In genomic region chr20:33812673-33813462, GRCh38 we compare ENCODE assay signal across 8 cellular contexts. TPM values are rescaled to one million over a fixed set of nuclear protein-coding genes. Genes with fewer than 3 reads are reported as not detected.
DNase-seq lines count a peak whose midpoint lies in the region; TF ChIP-seq lines count a peak whose summit lies in the region.

No MANE protein-coding gene starts in this region.

- DNase-seq in activated naive CD4-positive, alpha-beta T cell (lab: John Stamatoyannopoulos, UW), result no peak
- no peak for DNase-seq in T-helper 2 cell treated with Interferon-gamma antibody and Interleukin-4, amounts not matched to agents 5 μg/mL and 100 μg/mL, for 36 hours (ENCODE audit: low spot score)
- DNase-seq in foreskin fibroblast, result peak in 1 of 2 donors; percentile 36
- DNase-seq in renal cortical epithelial cell (ENCODE audit: low read depth), result peak; percentile 28
- DNase-seq in LoVo (ENCODE audit: low spot score), result no peak
- DNase-seq in 8988T, result no peak
- no peak for DNase-seq in kidney glomerular epithelial cell (lab: John Stamatoyannopoulos, UW)

- H3K36me3 Mint-ChIP-seq in activated naive CD4-positive, alpha-beta T cell treated with anti-CD3 and anti-CD28 coated beads, Interleukin-2, amount 50 U/mL, for 24 hours, result peaks cover 13% of the 10 kb centered on the region
- H3K36me3 Mint-ChIP-seq in T-helper 2 cell treated with Interferon-gamma antibody and Interleukin-4, amounts not matched to agents 5 μg/mL and 100 μg/mL, for 36 hours (ENCODE audit: low read depth), result peaks cover 26% of the 10 kb centered on the region

- H3K27me3 Mint-ChIP-seq in activated naive CD4-positive, alpha-beta T cell treated with anti-CD3 and anti-CD28 coated beads, Interleukin-2, amount 50 U/mL, for 24 hours, result no peaks in the 10 kb centered on the region
- H3K27me3 Mint-ChIP-seq in T-helper 2 cell treated with Interferon-gamma antibody and Interleukin-4, amounts not matched to agents 5 μg/mL and 100 μg/mL, for 36 hours (ENCODE audit: low read depth), result no peaks in the 10 kb centered on the region

- TF ChIP-seq CTCF in foreskin fibroblast (IDR thresholded peaks at IDR 0.05; ENCODE audit: low read depth, low read length), result no peak

- peak overlapping the region; percentile 100 for H3K4me3 Mint-ChIP-seq in activated naive CD4-positive, alpha-beta T cell treated with anti-CD3 and anti-CD28 coated beads, Interleukin-2, amount 50 U/mL, for 24 hours
- peak overlapping the region; percentile 90 for H3K4me3 Mint-ChIP-seq in T-helper 2 cell treated with Interferon-gamma antibody and Interleukin-4, amounts not matched to agents 5 μg/mL and 100 μg/mL, for 36 hours

- peaks cover 62% of the 10 kb centered on the region for H3K4me1 Mint-ChIP-seq in activated naive CD4-positive, alpha-beta T cell treated with anti-CD3 and anti-CD28 coated beads, Interleukin-2, amount 50 U/mL, for 24 hours
- peaks cover 38% of the 10 kb centered on the region for H3K4me1 Mint-ChIP-seq in T-helper 2 cell treated with Interferon-gamma antibody and Interleukin-4, amounts not matched to agents 5 μg/mL and 100 μg/mL, for 36 hours (ENCODE audit: low read depth)

- H3K27ac Mint-ChIP-seq in activated naive CD4-positive, alpha-beta T cell treated with anti-CD3 and anti-CD28 coated beads, Interleukin-2, amount 50 U/mL, for 24 hours, result peak overlapping the region; percentile 94
- H3K27ac Mint-ChIP-seq in T-helper 2 cell treated with Interferon-gamma antibody and Interleukin-4, amounts not matched to agents 5 μg/mL and 100 μg/mL, for 36 hours, result peak overlapping the region; percentile 99

- peak overlapping the region; percentile 68 to 89 for H3K4me3 ChIP-seq in foreskin fibroblast (ENCODE audit: low read depth in 1 of 2, low read length in 2 of 2)

- H3K9me3 Mint-ChIP-seq in activated naive CD4-positive, alpha-beta T cell treated with anti-CD3 and anti-CD28 coated beads, Interleukin-2, amount 50 U/mL, for 24 hours, result no peaks in the 10 kb centered on the region
- H3K9me3 Mint-ChIP-seq in T-helper 2 cell treated with Interferon-gamma antibody and Interleukin-4, amounts not matched to agents 5 μg/mL and 100 μg/mL, for 36 hours, result no peaks in the 10 kb centered on the region

RNA-seq across cellular contexts. Expression of gene CHMP4B, which starts 1.7 kb away (rescaled TPM):
- 46.4 and 93.4 TPM in 2 replicates for total RNA-seq in renal cortical epithelial cell
